8 cellular contexts compared by ENCODE assay signal in genomic region chr5:95862636-95863382, GRCh38. TPM values are rescaled to one million over a fixed set of nuclear protein-coding genes. Genes with fewer than 3 reads are reported as not detected.
DNase-seq lines count a peak whose midpoint lies in the region; ATAC-seq and TF ChIP-seq lines count a peak whose summit lies in the region.

No MANE protein-coding gene starts in this region.

- DNase-seq in GM12865 (ENCODE audit: low read depth) (peak; percentile 32), NCI-H460 (ENCODE audit: extremely low read depth, low read depth) (peak; percentile 80), dorsolateral prefrontal cortex (no peak), prostate gland (ENCODE audit: low spot score) (no peak), erythroblast (lab: John Stamatoyannopoulos, UW) (no peak)

- ATAC-seq in HG02973 (IDR thresholded peaks at IDR 0.05; ENCODE audit: unreplicated experiment) (no peak), HG02981 (IDR thresholded peaks at IDR 0.05; ENCODE audit: unreplicated experiment) (no peak), HG03432 (IDR thresholded peaks at IDR 0.05; ENCODE audit: unreplicated experiment) (no peak)

- WGBS in prostate gland, result 53% methylated on average over 9 of the region's 9 CpGs

- peaks cover 3% of the 10 kb centered on the region for H3K4me1 ChIP-seq in prostate gland (replicated peaks)

- H3K9me3 ChIP-seq in prostate gland, result no peaks in the 10 kb centered on the region

- TF ChIP-seq POLR2A in prostate gland (IDR thresholded peaks at IDR 0.05), result no peak
- no peak for TF ChIP-seq POLR2A in erythroblast (IDR thresholded peaks at IDR 0.05; ENCODE audit: low read length)

- intact Hi-C loops in dorsolateral prefrontal cortex (cut with DNase I), result no loop called here
- intact Hi-C loops in prostate gland (cut with DNase I), result loop anchor here (5.0 kb wide), 1 partner anchor 99 kb away; the partner anchor contains the start of gene ELL2

- H3K36me3 ChIP-seq in prostate gland, result no peaks in the 10 kb centered on the region

- TF ChIP-seq CTCF in GM12865 (IDR thresholded peaks at IDR 0.05; ENCODE audit: insufficient read depth, low read depth, low read length, missing control alignments), result no peak
- no peak for TF ChIP-seq CTCF in dorsolateral prefrontal cortex (IDR thresholded peaks at IDR 0.05 in 54 of 56, conservative IDR thresholded peaks at IDR 0.05 in 2 of 56; ENCODE audit: low read depth in 1 of 56, partially characterized antibody in 56 of 56)
- TF ChIP-seq CTCF in prostate gland (IDR thresholded peaks at IDR 0.05), result no peak

- H3K27me3 ChIP-seq in dorsolateral prefrontal cortex (no peaks in the 10 kb centered on the region), prostate gland (replicated peaks; ENCODE audit: insufficient read depth) (no peaks in the 10 kb centered on the region)

- H3K27ac ChIP-seq in dorsolateral prefrontal cortex (peak overlapping the region in 55 of 59 donors; percentile 0 to 94 (median 71)), prostate gland (peak overlapping the region; percentile 15 to 48)

- H3K4me3 ChIP-seq in GM12865 (ENCODE audit: low read depth, low read length) (peak overlapping the region; percentile 3; the same call in 1 of the 2 replicates), dorsolateral prefrontal cortex (no peak overlapping the region), prostate gland (no peak overlapping the region)

RNA-seq across cellular contexts. Expression of gene GLRX, which starts 40.3 kb away (rescaled TPM):
- 352 and 470 TPM in 2 replicates for total RNA-seq in NCI-H460 (2014; rRNA removed; shearing (Covaris generic))
- polyA plus RNA-seq in NCI-H460 (2014; cell fraction: nucleus; rRNA removed), result 176 and 194 TPM in 2 replicates
- total RNA-seq in dorsolateral prefrontal cortex, result 100 to 1,000 TPM in 3 of 120 experiments, 10 to 100 TPM in 117; 13.7 to 109 (median 43.0) TPM
- total RNA-seq in prostate gland, result 10 to 100 TPM; 16.6 to 34.8 TPM

Comparison
In these comparisons a context has a peak if more than half of its experiments do, and no peak if none do; other contexts are left out.
1. DNase-seq: peak in GM12865 (single experiment) and NCI-H460 (single experiment); none in dorsolateral prefrontal cortex (0 of 10), prostate gland (single experiment) and erythroblast (0 of 2).